In the genomic region with DNA sequence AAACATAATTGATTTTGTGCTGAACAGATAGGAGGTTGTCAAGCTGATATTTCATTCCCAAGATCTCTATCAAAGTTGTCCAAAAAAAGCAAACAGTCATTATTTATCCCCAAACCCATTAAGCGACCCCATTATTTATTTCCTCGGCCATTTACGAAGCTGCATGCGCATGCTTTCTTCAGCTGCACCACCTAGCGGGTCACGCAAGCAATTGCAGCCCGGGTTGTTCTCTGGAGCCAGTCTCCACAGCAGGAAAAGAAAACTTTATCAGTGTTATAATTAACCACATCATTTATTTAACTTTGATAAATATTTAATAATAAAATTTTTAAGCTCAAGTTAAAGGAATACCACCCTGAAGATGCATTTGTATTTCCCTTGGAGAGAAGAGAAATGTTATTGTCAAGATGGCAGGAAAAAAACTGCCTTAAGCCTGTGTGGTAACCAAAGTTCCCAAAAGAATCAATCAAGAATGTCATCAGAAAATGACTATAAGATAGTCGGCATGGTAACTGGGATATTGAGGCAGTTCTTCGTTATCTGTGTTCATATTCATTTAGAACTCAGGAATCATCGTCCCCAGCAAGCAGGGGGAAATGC, we compare ENCODE assay signal across 8 cellular contexts.
DNase-seq lines count a peak whose midpoint lies in the region; ATAC-seq and TF ChIP-seq lines count a peak whose summit lies in the region.

No MANE protein-coding gene starts in this region.

- POLR2A ChIA-PET in PC-3 (lab: Charles Lee; ENCODE audit: unreplicated experiment), result no interaction called here

- H3K27me3 ChIP-seq in PC-3 (ENCODE audit: low read length), result no peaks in the 10 kb centered on the region

- ATAC-seq in HG03280 (IDR thresholded peaks at IDR 0.05; ENCODE audit: unreplicated experiment), result peak; percentile 84
- peak; percentile 64 for ATAC-seq in PC-3
- ATAC-seq in sciatic nerve, result peak; percentile 65

- CTCF ChIA-PET in PC-3 (lab: Charles Lee), result no interaction called here

- TF ChIP-seq CTCF in PC-3 (conservative IDR thresholded peaks at IDR 0.05; ENCODE audit: low read depth, low read length), result peak; percentile 90

- no peaks in the 10 kb centered on the region for H3F3A ChIP-seq in PC-3 (ENCODE audit: low read length, unreplicated experiment)

- H4K20me1 ChIP-seq in PC-3 (ENCODE audit: low read length), result no peaks in the 10 kb centered on the region

- H3K4me1 ChIP-seq in PC-3 (ENCODE audit: insufficient read depth, low read length), result peaks cover 9% of the 10 kb centered on the region

- H3K4me2 ChIP-seq in PC-3 (ENCODE audit: low read length), result peak overlapping the region; percentile 74

- H3K9me3 ChIP-seq in PC-3 (ENCODE audit: low read length), result no peaks in the 10 kb centered on the region

- intact Hi-C loops in PC-3 (cut with micrococcal nuclease), result loop anchor here (2.0 to 10.0 kb wide), 7 partner anchors 68 to 558 kb away; no protein-coding TSS in a partner anchor
- intact Hi-C loops in head of caudate nucleus (cut with DNase I), result no loop called here
- intact Hi-C loops in sciatic nerve (cut with DNase I), result no loop called here

- no peaks in the 10 kb centered on the region for H3K9me2 ChIP-seq in PC-3 (replicated peaks; ENCODE audit: low read length)

- H3K79me2 ChIP-seq in PC-3 (ENCODE audit: low read length), result no peaks in the 10 kb centered on the region

- no peaks in the 10 kb centered on the region; the same call in 1 of the 2 replicates for H3K36me3 ChIP-seq in PC-3 (ENCODE audit: low read depth, low read length)

- BruUV-seq in PC-3 (replicated peaks; lab: Mats Ljungman, UMichigan), result no TSS peak

- H3K4me3 ChIP-seq in PC-3 (ENCODE audit: low read length), result peak overlapping the region; percentile 55; the same call in 1 of the 2 replicates

- H2AFZ ChIP-seq in PC-3 (ENCODE audit: low read length), result peak overlapping the region; percentile 76

- DNase-seq in CMK (ENCODE audit: low read depth) (peak; percentile 11), GM19240 (ENCODE audit: insufficient read length, low spot score) (peak; percentile 24), PC-3 (peak; percentile 71), head of caudate nucleus (peak; percentile 35 to 89 (median 73)), sciatic nerve (ENCODE audit: low spot score) (peak; percentile 71), T1000 (lab: John Stamatoyannopoulos, UW) (no peak)
- DNase-seq in activated naive CD4-positive, alpha-beta T cell treated with anti-CD3 and anti-CD28 coated beads, Interleukin-2, amount 50 U/mL, for 16 hours, result peak; percentile 49

- H3K27ac ChIP-seq in PC-3 (ENCODE audit: low read length), result no peak overlapping the region

- peak overlapping the region; percentile 20; the same call in 1 of the 2 replicates for H3K9ac ChIP-seq in PC-3 (ENCODE audit: low read length)
